ENCODE assay signal across 9 cellular contexts in the genomic region with DNA sequence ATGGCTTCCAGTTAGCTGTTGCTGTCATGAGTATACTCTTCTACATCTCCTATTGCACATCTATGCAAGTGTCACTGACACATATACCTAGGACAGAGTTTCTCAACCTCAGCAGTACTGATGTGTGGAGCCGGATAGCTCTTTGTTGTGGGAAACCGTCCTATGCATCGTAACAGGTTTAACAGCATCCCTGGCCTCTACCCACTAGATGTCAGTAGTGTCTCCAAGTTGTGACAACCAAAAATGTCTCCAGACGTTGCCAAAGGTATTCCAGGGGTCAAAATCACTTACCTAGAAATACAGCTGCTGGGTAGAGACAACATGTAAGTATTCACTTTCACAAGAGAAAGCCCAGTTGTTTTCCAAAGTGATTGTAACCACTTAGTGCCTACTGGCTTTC.
A peak's percentile ranks its signal among the peaks of the same experiment; 100 is the strongest.
DNase-seq lines count a peak whose midpoint lies in the region; ATAC-seq and TF ChIP-seq lines count a peak whose summit lies in the region.
"Had no signal": no experiment of that assay in that cellular context is flagged by ENCODE, and none has a peak within 500 bp of the region (broad histone marks: within the 10 kb centered on the region; RNA-seq: fewer than 3 reads in every experiment).

No MANE protein-coding gene starts in this region.

- H3K9me3 ChIP-seq in esophagus muscularis mucosa (no peaks in the 10 kb centered on the region), psoas muscle (no peaks in the 10 kb centered on the region), vagina (no peaks in the 10 kb centered on the region)
- H3K9me3 ChIP-seq: BLaER1 treated with 17β-estradiol and CSF1 and Interleukin-3, amounts not matched to agents 10 nM and 100 nM had no signal

- ATAC-seq in psoas muscle: no peak
- ATAC-seq in HG03280 (IDR thresholded peaks at IDR 0.05; ENCODE audit: unreplicated experiment): no peak
- ATAC-seq in GM21529 (IDR thresholded peaks at IDR 0.05; ENCODE audit: unreplicated experiment): no peak

- H3K27me3 ChIP-seq in esophagus muscularis mucosa (no peaks in the 10 kb centered on the region), psoas muscle (ENCODE audit: insufficient read depth in 3 of 3, low read length in 2 of 3) (no peaks in the 10 kb centered on the region), vagina (no peaks in the 10 kb centered on the region)
- H3K27me3 ChIP-seq: BLaER1 treated with 17β-estradiol and CSF1 and Interleukin-3, amounts not matched to agents 10 nM and 100 nM had no signal

- TF ChIP-seq CTCF in esophagus muscularis mucosa (IDR thresholded peaks at IDR 0.05): peak; percentile 57 to 71 (median 60)
- peak; percentile 10 for TF ChIP-seq CTCF in psoas muscle (IDR thresholded peaks at IDR 0.05)
- no peak for TF ChIP-seq CTCF in vagina (IDR thresholded peaks at IDR 0.05)

- H3K36me3 ChIP-seq in esophagus muscularis mucosa (no peaks in the 10 kb centered on the region), psoas muscle (ENCODE audit: insufficient read depth in 1 of 2, low read depth in 1 of 2) (no peaks in the 10 kb centered on the region), vagina (no peaks in the 10 kb centered on the region)
- H3K36me3 ChIP-seq: BLaER1 treated with 17β-estradiol and CSF1 and Interleukin-3, amounts not matched to agents 10 nM and 100 nM had no signal

- no peak overlapping the region for H3K27ac ChIP-seq in esophagus muscularis mucosa (replicated peaks in 1 of 4)
- no peak overlapping the region for H3K27ac ChIP-seq in psoas muscle
- H3K27ac ChIP-seq in vagina: no peak overlapping the region
- H3K27ac ChIP-seq: BLaER1 treated with 17β-estradiol and CSF1 and Interleukin-3, amounts not matched to agents 10 nM and 100 nM had no signal

- 25% methylated on average over 1 of the region's 4 CpGs for WGBS in esophagus muscularis mucosa
- 29 to 39% (median 35%) methylated on average over 4 of the region's 4 CpGs for WGBS in psoas muscle, 3 donors

- no peak for TF ChIP-seq EP300 in esophagus muscularis mucosa (IDR thresholded peaks at IDR 0.05)

- DNase-seq in NCI-H2196 (lab: John Stamatoyannopoulos, UW; ENCODE audit: unreplicated experiment): peak; percentile 35
- DNase-seq in NCI-H2196 treated with DMSO at 0.1 percent for 48 hours (lab: John Stamatoyannopoulos, UW; ENCODE audit: unreplicated experiment): no peak
- DNase-seq in NCI-H69 (lab: John Stamatoyannopoulos, UW): peak; percentile 87
- no peak for DNase-seq in esophagus muscularis mucosa (ENCODE audit: extremely low spot score)
- no peak for DNase-seq in psoas muscle
- DNase-seq in vagina (ENCODE audit: extremely low spot score in 2 of 2): no peak

- H3K4me1 ChIP-seq in esophagus muscularis mucosa (peaks cover 0 to 7% (median 6%) of the 10 kb centered on the region in 4 donors), psoas muscle (no peaks in the 10 kb centered on the region), vagina (no peaks in the 10 kb centered on the region)
- H3K4me1 ChIP-seq: BLaER1 treated with 17β-estradiol and CSF1 and Interleukin-3, amounts not matched to agents 10 nM and 100 nM had no signal

- no peak overlapping the region for H3K4me3 ChIP-seq in esophagus muscularis mucosa
- no peak overlapping the region for H3K4me3 ChIP-seq in psoas muscle
- no peak overlapping the region for H3K4me3 ChIP-seq in vagina
- H3K4me3 ChIP-seq: BLaER1 treated with 17β-estradiol and CSF1 and Interleukin-3, amounts not matched to agents 10 nM and 100 nM had no signal

- intact Hi-C loops in esophagus muscularis mucosa (cut with DNase I): loop anchor here (5.0 kb wide), 1 partner anchor 833 kb away; no protein-coding TSS in a partner anchor
- intact Hi-C loops in psoas muscle (cut with DNase I): no loop called here
- intact Hi-C loops in vagina (cut with DNase I): no loop called here

- TF ChIP-seq POLR2A in esophagus muscularis mucosa (IDR thresholded peaks at IDR 0.05; ENCODE audit: low read depth) (no peak), vagina (IDR thresholded peaks at IDR 0.05) (no peak)

Comparison
In these comparisons a context has a peak if more than half of its experiments do, and no peak if none do; other contexts are left out.
1. DNase-seq: peak in NCI-H2196 (single experiment) and NCI-H69 (single experiment); none in NCI-H2196 treated with DMSO at 0.1 percent for 48 hours (single experiment), esophagus muscularis mucosa (single experiment), psoas muscle (0 of 2) and vagina (0 of 2).
2. CTCF ChIP-seq: peak in esophagus muscularis mucosa (3 of 3) and psoas muscle (single experiment); none in vagina (0 of 3).